In the genomic region with DNA sequence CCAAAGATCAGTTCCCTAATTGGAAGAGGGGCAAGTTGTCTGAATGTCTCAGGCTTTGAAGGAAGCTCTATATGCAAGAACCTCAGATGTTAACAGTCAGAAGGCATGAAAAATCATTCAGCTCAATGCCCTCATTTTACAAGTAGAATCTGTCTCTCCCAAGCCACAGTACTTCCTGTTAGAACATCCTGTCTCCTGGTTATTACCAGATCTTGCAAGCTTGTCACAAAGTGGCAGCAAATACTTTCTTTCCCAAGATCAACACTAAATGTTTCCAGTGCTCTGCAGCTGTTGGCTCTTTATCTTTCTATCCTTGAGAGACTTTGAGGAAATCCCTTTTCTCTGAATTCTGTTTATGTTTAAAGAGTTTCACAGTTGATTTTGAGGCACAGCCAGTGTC, we compare ENCODE assay signal across 11 cellular contexts.
DNase-seq lines count a peak whose midpoint lies in the region; ATAC-seq and TF ChIP-seq lines count a peak whose summit lies in the region.
"Had no signal": no experiment of that assay in that cellular context is flagged by ENCODE, and none has a peak within 500 bp of the region (broad histone marks: within the 10 kb centered on the region; RNA-seq: fewer than 3 reads in every experiment).

No MANE protein-coding gene starts in this region.

- no peaks in the 10 kb centered on the region for H3K36me3 Mint-ChIP-seq in progenitor cell of endocrine pancreas (ENCODE audit: insufficient read depth)
- H3K36me3 Mint-ChIP-seq in stimulated activated effector memory CD8-positive, alpha-beta T cell treated with anti-CD3 and anti-CD28 coated beads, Interleukin-12 subunit alpha, Interleukin-12 subunit beta, amount 100 ng/mL, for 72 hours, result no peaks in the 10 kb centered on the region

- H3K4me3 ChIP-seq in dorsolateral prefrontal cortex, result no peak overlapping the region

- H3K4me1 Mint-ChIP-seq in progenitor cell of endocrine pancreas (ENCODE audit: low read depth), result peaks cover 9% of the 10 kb centered on the region
- H3K4me1 Mint-ChIP-seq in stimulated activated effector memory CD8-positive, alpha-beta T cell treated with anti-CD3 and anti-CD28 coated beads, Interleukin-12 subunit alpha, Interleukin-12 subunit beta, amount 100 ng/mL, for 72 hours, result peaks cover 6% of the 10 kb centered on the region

- H3K27ac ChIP-seq in dorsolateral prefrontal cortex, result peak overlapping the region in 58 of 59 donors; percentile 4 to 91 (median 73)
- H3K27ac ChIP-seq: parathyroid adenoma had no signal

- in situ Hi-C loops in KBM-7 (cut with MboI; ENCODE audit: low pct_unique_long_range_greater_than_20kb, low sequenced_read_pairs), result no loop called here

- no peaks in the 10 kb centered on the region for H3K27me3 Mint-ChIP-seq in progenitor cell of endocrine pancreas

- H3K27ac Mint-ChIP-seq in progenitor cell of endocrine pancreas, result peak overlapping the region; percentile 21
- H3K27ac Mint-ChIP-seq in stimulated activated effector memory CD8-positive, alpha-beta T cell treated with anti-CD3 and anti-CD28 coated beads, Interleukin-12 subunit alpha, Interleukin-12 subunit beta, amount 100 ng/mL, for 72 hours, result no peak overlapping the region

- intact Hi-C loops in dorsolateral prefrontal cortex (cut with DNase I), result no loop called here

- no peaks in the 10 kb centered on the region for H3K27me3 ChIP-seq in dorsolateral prefrontal cortex

- no peak for TF ChIP-seq CTCF in dorsolateral prefrontal cortex (IDR thresholded peaks at IDR 0.05 in 54 of 56, conservative IDR thresholded peaks at IDR 0.05 in 2 of 56; ENCODE audit: low read depth in 1 of 56, partially characterized antibody in 56 of 56)
- TF ChIP-seq CTCF in progenitor cell of endocrine pancreas (IDR thresholded peaks at IDR 0.05; ENCODE audit: unreplicated experiment), result no peak

- H3K9me3 Mint-ChIP-seq in progenitor cell of endocrine pancreas (ENCODE audit: low read depth), result no peaks in the 10 kb centered on the region
- H3K9me3 Mint-ChIP-seq in stimulated activated effector memory CD8-positive, alpha-beta T cell treated with anti-CD3 and anti-CD28 coated beads, Interleukin-12 subunit alpha, Interleukin-12 subunit beta, amount 100 ng/mL, for 72 hours, result no peaks in the 10 kb centered on the region

- peak; percentile 10 for DNase-seq in EL
- DNase-seq in KBM-7, result peak; percentile 66
- DNase-seq in dorsolateral prefrontal cortex, result no peak
- DNase-seq in progenitor cell of endocrine pancreas (ENCODE audit: low spot score, unreplicated experiment), result no peak
- DNase-seq in NCI-H526 treated with DMSO at 0.1 percent for 48 hours (lab: John Stamatoyannopoulos, UW), result no peak
- no peak for DNase-seq in stimulated activated effector memory CD8-positive, alpha-beta T cell treated with anti-CD3 and anti-CD28 coated beads, Interleukin-12 subunit alpha, Interleukin-12 subunit beta, amount 100 ng/mL, for 72 hours (ENCODE audit: low spot score in 2 of 2)
- DNase-seq: activated CD4-positive, alpha-beta T cell treated with anti-CD3 and anti-CD28 coated beads, Interleukin-2, amount 50 U/mL, for 4 hours had no signal

- ATAC-seq in GM21367 (IDR thresholded peaks at IDR 0.05; ENCODE audit: unreplicated experiment), result no peak
- ATAC-seq in HG03342 (IDR thresholded peaks at IDR 0.05; ENCODE audit: unreplicated experiment), result no peak
- no peak for ATAC-seq in stimulated activated effector memory CD8-positive, alpha-beta T cell treated with anti-CD3 and anti-CD28 coated beads, Interleukin-12 subunit alpha, Interleukin-12 subunit beta, amount 100 ng/mL, for 72 hours
- ATAC-seq: Panc1 had no signal

- no peak overlapping the region for H3K4me3 Mint-ChIP-seq in progenitor cell of endocrine pancreas (ENCODE audit: low read depth)
- no peak overlapping the region for H3K4me3 Mint-ChIP-seq in stimulated activated effector memory CD8-positive, alpha-beta T cell treated with anti-CD3 and anti-CD28 coated beads, Interleukin-12 subunit alpha, Interleukin-12 subunit beta, amount 100 ng/mL, for 72 hours

Comparison
In these comparisons a context has a peak if more than half of its experiments do, and no peak if none do; other contexts are left out.
1. DNase-seq: peak in EL (single experiment) and KBM-7 (single experiment); none in dorsolateral prefrontal cortex (0 of 10), progenitor cell of endocrine pancreas (single experiment), NCI-H526 treated with DMSO at 0.1 percent for 48 hours (single experiment) and stimulated activated effector memory CD8-positive, alpha-beta T cell treated with anti-CD3 and anti-CD28 coated beads, Interleukin-12 subunit alpha, Interleukin-12 subunit beta, amount 100 ng/mL, for 72 hours (0 of 2).